In the genomic region with DNA sequence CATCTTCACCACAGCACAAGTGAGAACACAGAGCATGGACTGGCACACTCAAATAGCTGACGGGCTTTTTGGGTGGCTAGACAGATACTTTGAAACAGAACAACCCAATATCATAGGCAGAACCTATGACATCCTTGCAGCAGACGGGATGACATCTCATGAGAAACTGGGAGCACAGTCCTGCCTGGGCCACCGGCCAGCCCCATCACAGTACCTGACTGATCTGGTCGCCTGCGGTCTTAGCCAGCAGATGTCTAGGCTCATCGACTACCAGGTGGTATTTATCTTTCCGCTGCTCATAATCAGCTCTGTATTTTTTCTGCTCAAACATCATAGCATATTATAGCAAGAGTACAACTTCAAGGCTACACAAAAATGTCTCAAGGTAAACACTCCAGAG, we compare ENCODE assay signal across 17 cellular contexts.
DNase-seq lines count a peak whose midpoint lies in the region; ATAC-seq and TF ChIP-seq lines count a peak whose summit lies in the region.
"Had no signal": no experiment of that assay in that cellular context is flagged by ENCODE, and none has a peak within 500 bp of the region (broad histone marks: within the 10 kb centered on the region; RNA-seq: fewer than 3 reads in every experiment).

No MANE protein-coding gene starts in this region.

- H3K27ac ChIP-seq in psoas muscle: no peak overlapping the region
- H3K27ac ChIP-seq: 22Rv1; A549; BLaER1 treated with 17β-estradiol and CSF1 and Interleukin-3, amounts not matched to agents 10 nM and 100 nM; C4-2B had no signal

- no peaks in the 10 kb centered on the region for H3K9me3 ChIP-seq in psoas muscle
- H3K9me3 ChIP-seq: A549; BLaER1 treated with 17β-estradiol and CSF1 and Interleukin-3, amounts not matched to agents 10 nM and 100 nM; Caco-2 had no signal

- WGBS in psoas muscle, 3 donors: 62 to 81% (median 73%) methylated on average over 7 of the region's 7 CpGs

- no peaks in the 10 kb centered on the region for H3K27me3 ChIP-seq in psoas muscle (ENCODE audit: insufficient read depth in 3 of 3, low read length in 2 of 3)
- H3K27me3 ChIP-seq: BLaER1 treated with 17β-estradiol and CSF1 and Interleukin-3, amounts not matched to agents 10 nM and 100 nM had no signal

- intact Hi-C loops in psoas muscle (cut with DNase I): no loop called here

- no peak for TF ChIP-seq CTCF in psoas muscle (IDR thresholded peaks at IDR 0.05)
- no peak for TF ChIP-seq CTCF in GM13976 (IDR thresholded peaks at IDR 0.05; ENCODE audit: borderline replicate concordance, control extremely low read depth, extremely low read depth, insufficient read depth, missing control alignments)

- no peak overlapping the region for H3K4me3 ChIP-seq in psoas muscle
- H3K4me3 ChIP-seq: A549; BLaER1 treated with 17β-estradiol and CSF1 and Interleukin-3, amounts not matched to agents 10 nM and 100 nM; GM12878 had no signal

- DNase-seq in G401 (ENCODE audit: low spot score) (peak; percentile 61), cerebellar cortex (ENCODE audit: low spot score) (peak; percentile 56), psoas muscle (no peak), GM13976 (ENCODE audit: low spot score) (no peak)
- DNase-seq in stimulated activated CD4-positive, alpha-beta T cell treated with anti-CD3 and anti-CD28 coated beads, Interleukin-4, amount 100 ng/mL, for 1 hour: no peak
- DNase-seq: AML-193; Caco-2; Calu3; CD4-positive, alpha-beta T cell; CD8-positive, alpha-beta T cell; DMS79 treated with DMSO at 0.1 percent for 48 hours; GDM1 had no signal

- peak in 3 of 4 donors; percentile 21 to 25 (median 24) for ATAC-seq in psoas muscle
- ATAC-seq: A549; CD8-positive, alpha-beta T cell; GM12878 had no signal

- in situ Hi-C loops in G401 (cut with HindIII; ENCODE audit: low sequenced_read_pairs): no loop called here
- in situ Hi-C loops in GM13976 (cut with MboI; ENCODE audit: low sequenced_read_pairs, unreplicated experiment): no loop called here

- H3K4me1 ChIP-seq in psoas muscle: no peaks in the 10 kb centered on the region
- H3K4me1 ChIP-seq: A549, Caco-2 had no signal

- H3K36me3 ChIP-seq in psoas muscle (ENCODE audit: insufficient read depth in 1 of 2, low read depth in 1 of 2): peaks cover 12 to 100% of the 10 kb centered on the region in 2 donors
- H3K36me3 ChIP-seq: BLaER1 treated with 17β-estradiol and CSF1 and Interleukin-3, amounts not matched to agents 10 nM and 100 nM had no signal

Comparison
In these comparisons a context has a peak if more than half of its experiments do, and no peak if none do; other contexts are left out.
1. DNase-seq: peak in G401 (single experiment) and cerebellar cortex (single experiment); none in psoas muscle (0 of 2), GM13976 (single experiment) and stimulated activated CD4-positive, alpha-beta T cell treated with anti-CD3 and anti-CD28 coated beads, Interleukin-4, amount 100 ng/mL, for 1 hour (single experiment).